ENCODE assay signal across 16 cellular contexts in genomic region chr4:62210521-62210920, GRCh38.
DNase-seq lines count a peak whose midpoint lies in the region; TF ChIP-seq lines count a peak whose summit lies in the region.
"Had no signal": no experiment of that assay in that cellular context is flagged by ENCODE, and none has a peak within 500 bp of the region (broad histone marks: within the 10 kb centered on the region; RNA-seq: fewer than 3 reads in every experiment).

No MANE protein-coding gene starts in this region.

- no peak overlapping the region for H3K4me3 ChIP-seq in astrocyte of the spinal cord (ENCODE audit: low read depth, low read length)
- H3K4me3 ChIP-seq in CD8-positive, alpha-beta memory T cell (ENCODE audit: low read length), result no peak overlapping the region
- H3K4me3 ChIP-seq: BLaER1 treated with 17β-estradiol and CSF1 and Interleukin-3, amounts not matched to agents 10 nM and 100 nM; GM12878; GM23248 had no signal

- H3K9me3 ChIP-seq in CD8-positive, alpha-beta memory T cell (ENCODE audit: low read length), result no peaks in the 10 kb centered on the region
- H3K9me3 ChIP-seq: BLaER1 treated with 17β-estradiol and CSF1 and Interleukin-3, amounts not matched to agents 10 nM and 100 nM had no signal

- CTCF ChIA-PET in CD8-positive, alpha-beta memory T cell (lab: Charles Lee), result no interaction called here

- no peak overlapping the region for H3K27ac Mint-ChIP-seq in CD8-positive, alpha-beta memory T cell
- H3K27ac Mint-ChIP-seq: CD4-positive, CD25-positive, alpha-beta regulatory T cell had no signal

- no peaks in the 10 kb centered on the region for H3K36me3 ChIP-seq in CD8-positive, alpha-beta memory T cell (ENCODE audit: insufficient read depth, low read length)
- H3K36me3 ChIP-seq: BLaER1 treated with 17β-estradiol and CSF1 and Interleukin-3, amounts not matched to agents 10 nM and 100 nM had no signal

- no peaks in the 10 kb centered on the region for H3K27me3 ChIP-seq in CD8-positive, alpha-beta memory T cell (ENCODE audit: insufficient read depth, low read length, poor library complexity, severe bottlenecking)
- H3K27me3 ChIP-seq: BLaER1 treated with 17β-estradiol and CSF1 and Interleukin-3, amounts not matched to agents 10 nM and 100 nM had no signal

- in situ Hi-C loops in astrocyte of the spinal cord (cut with HindIII; ENCODE audit: low sequenced_read_pairs), result no loop called here

- POLR2A ChIA-PET in CD8-positive, alpha-beta memory T cell (lab: Charles Lee), result no interaction called here

- DNase-seq in NCI-H82 (lab: John Stamatoyannopoulos, UW) (peak; percentile 11), NCI-H82 treated with DMSO at 0.1 percent for 48 hours (lab: John Stamatoyannopoulos, UW; ENCODE audit: unreplicated experiment) (no peak), NCI-H446 treated with DMSO at 0.1 percent for 48 hours (lab: John Stamatoyannopoulos, UW) (peak; percentile 42), astrocyte of the spinal cord (ENCODE audit: low read depth, low spot score) (peak; percentile 12), renal cortical epithelial cell (ENCODE audit: low read depth) (peak; percentile 6), SHP77 treated with DMSO at 0.1 percent for 48 hours (lab: John Stamatoyannopoulos, UW) (no peak), medulla oblongata (ENCODE audit: extremely low spot score) (no peak)
- no peak for DNase-seq in CD8-positive, alpha-beta memory T cell
- DNase-seq: 8988T; AML-193; CD4-positive, CD25-positive, alpha-beta regulatory T cell; DMS79; GM23248; H7 had no signal

- H3K36me3 Mint-ChIP-seq in CD8-positive, alpha-beta memory T cell, result no peaks in the 10 kb centered on the region
- H3K36me3 Mint-ChIP-seq: CD4-positive, CD25-positive, alpha-beta regulatory T cell had no signal

- H3K4me1 Mint-ChIP-seq in CD8-positive, alpha-beta memory T cell, result no peaks in the 10 kb centered on the region
- H3K4me1 Mint-ChIP-seq: CD4-positive, CD25-positive, alpha-beta regulatory T cell had no signal

- no peak overlapping the region for H3K27ac ChIP-seq in CD8-positive, alpha-beta memory T cell (ENCODE audit: low read depth, low read length)
- H3K27ac ChIP-seq: BLaER1 treated with 17β-estradiol and CSF1 and Interleukin-3, amounts not matched to agents 10 nM and 100 nM; GM23248 had no signal

- no peak for TF ChIP-seq CTCF in astrocyte of the spinal cord (IDR thresholded peaks at IDR 0.05; ENCODE audit: low read depth, low read length)

- H3K4me1 ChIP-seq in CD8-positive, alpha-beta memory T cell (ENCODE audit: insufficient read depth, low read length), result no peaks in the 10 kb centered on the region

- no peak overlapping the region for H3K4me3 Mint-ChIP-seq in CD8-positive, alpha-beta memory T cell
- H3K4me3 Mint-ChIP-seq: CD4-positive, CD25-positive, alpha-beta regulatory T cell had no signal

- H3K9me3 Mint-ChIP-seq in CD8-positive, alpha-beta memory T cell, result peaks cover 2 to 39% (median 16%) of the 10 kb centered on the region in 5 donors

- no peaks in the 10 kb centered on the region for H3K27me3 Mint-ChIP-seq in CD8-positive, alpha-beta memory T cell
- H3K27me3 Mint-ChIP-seq: CD4-positive, CD25-positive, alpha-beta regulatory T cell had no signal

Comparison
In these comparisons a context has a peak if more than half of its experiments do, and no peak if none do; other contexts are left out.
1. DNase-seq: peak in NCI-H82 (single experiment), NCI-H446 treated with DMSO at 0.1 percent for 48 hours (single experiment), astrocyte of the spinal cord (single experiment) and renal cortical epithelial cell (single experiment); none in NCI-H82 treated with DMSO at 0.1 percent for 48 hours (single experiment), CD8-positive, alpha-beta memory T cell (0 of 5), SHP77 treated with DMSO at 0.1 percent for 48 hours (single experiment) and medulla oblongata (single experiment).